8 cellular contexts compared by ENCODE assay signal in genomic region chr10:70478191-70479160, GRCh38. TPM values are rescaled to one million over a fixed set of nuclear protein-coding genes. Genes with fewer than 3 reads are reported as not detected.
A peak's percentile ranks its signal among the peaks of the same experiment; 100 is the strongest.
DNase-seq lines count a peak whose midpoint lies in the region; ATAC-seq and TF ChIP-seq lines count a peak whose summit lies in the region.

Gene PALD1, plus strand, starts transcription at chr10:70478767. Its CDS starts 47,185 bp downstream, at chr10:70525952.

- peak within 1 kb of the TSS in 1 of 2 donors; percentile 33 for H3K4me3 ChIP-seq in CD4-positive, alpha-beta memory T cell (ENCODE audit: low read length in 2 of 2)
- peak within 1 kb of the TSS; percentile 43 for H3K4me3 ChIP-seq in HEK293 (ENCODE audit: low read depth, low read length)
- peak within 1 kb of the TSS; percentile 58 for H3K4me3 ChIP-seq in retinal pigment epithelial cell (ENCODE audit: low read length)

- peak within 1 kb of the TSS; percentile 68 to 95 (median 89) for H3K27ac Mint-ChIP-seq in CD4-positive, alpha-beta memory T cell

- DNase-seq in CD4-positive, alpha-beta memory T cell, result peak in 3 of 5 donors; percentile 17 to 51 (median 22)
- DNase-seq in SK-MEL-5 (ENCODE audit: low read depth, low spot score), result peak; percentile 7
- peak in 40 of 58 donors; percentile 19 to 81 (median 50) for DNase-seq in anterior cingulate cortex (lab: John Stamatoyannopoulos, UW)
- peak in 31 of 51 donors; percentile 11 to 82 (median 48) for DNase-seq in hypothalamus (lab: John Stamatoyannopoulos, UW)
- DNase-seq in retinal pigment epithelial cell (ENCODE audit: low read depth), result no peak

- peaks cover 27 to 58% (median 45%) of the 10 kb centered on the region in 4 donors for H3K4me1 Mint-ChIP-seq in CD4-positive, alpha-beta memory T cell

- no peak within 1 kb of the TSS for H3K27ac ChIP-seq in CD4-positive, alpha-beta memory T cell (ENCODE audit: low read depth, low read length)
- peak within 1 kb of the TSS; percentile 66; the same call in 1 of the 2 replicates for H3K27ac ChIP-seq in HEK293 (ENCODE audit: extremely low read depth, low read depth, low read length)

- H3K27me3 ChIP-seq in CD4-positive, alpha-beta memory T cell (ENCODE audit: insufficient read depth, low read length), result no peaks in the 10 kb centered on the region

- H3K9me3 ChIP-seq in CD4-positive, alpha-beta memory T cell (ENCODE audit: control insufficient read depth in 1 of 2, low read length in 2 of 2), result no peaks in the 10 kb centered on the region
- H3K9me3 ChIP-seq in HEK293 (ENCODE audit: control insufficient read depth, insufficient read depth, low read depth, low read length), result no peaks in the 10 kb centered on the region

- H3K36me3 Mint-ChIP-seq in CD4-positive, alpha-beta memory T cell, result no peaks in the 10 kb centered on the region

- H3K36me3 ChIP-seq in CD4-positive, alpha-beta memory T cell (ENCODE audit: insufficient read depth, low read length), result no peaks in the 10 kb centered on the region
- H3K36me3 ChIP-seq in HEK293 (ENCODE audit: control insufficient read depth in 2 of 2, insufficient read depth in 1 of 2, low read length in 2 of 2), result peaks cover 0 to 16% of the 10 kb centered on the region in 2 experiments; a peak in 1 of 3 replicates

- H3K4me1 ChIP-seq in CD4-positive, alpha-beta memory T cell (ENCODE audit: insufficient read depth, low read length), result peaks cover 50% of the 10 kb centered on the region
- H3K4me1 ChIP-seq in HEK293 (ENCODE audit: control insufficient read depth, insufficient read depth, low read length), result peaks cover 6% of the 10 kb centered on the region

- CTCF ChIA-PET in CD4-positive, alpha-beta memory T cell (lab: Charles Lee; ENCODE audit: partially characterized antibody), result interaction anchor here (0.9 kb wide), 1 partner anchor 18 kb away, joined by 3 read pairs; no protein-coding TSS in a partner anchor
- CTCF ChIA-PET in HEK293 (lab: Yijun Ruan, JAX), result interaction anchor here (1.0 to 4.8 kb wide), 2 partner anchors 12 to 17 kb away, joined by 3 to 20 read pairs; no protein-coding TSS in a partner anchor

- POLR2A ChIA-PET in CD4-positive, alpha-beta memory T cell (lab: Charles Lee; ENCODE audit: partially characterized antibody), result interaction anchor here (1.1 to 2.7 kb wide), 3 partner anchors 74 to 338 kb away, joined by 3 to 11 read pairs (median 3); partner anchors contain the start of genes EIF4EBP2 and PPA1
- POLR2A ChIA-PET in HEK293 (lab: Yijun Ruan, JAX), result interaction anchor here (1.2 to 1.6 kb wide), 3 partner anchors 19 to 332 kb away, joined by 3 to 5 read pairs (median 5); partner anchors contain the start of genes EIF4EBP2 and TYSND1

- peaks cover 1 to 2% of the 10 kb centered on the region in 2 donors for H3K27me3 Mint-ChIP-seq in CD4-positive, alpha-beta memory T cell

- H3K9me3 Mint-ChIP-seq in CD4-positive, alpha-beta memory T cell, result no peaks in the 10 kb centered on the region

- intact Hi-C loops in CD4-positive, alpha-beta memory T cell (cut with micrococcal nuclease), result loop anchor here (5.0 kb wide), 1 partner anchor 76 kb away; the partner anchor contains the start of gene EIF4EBP2

- TF ChIP-seq CTCF in HEK293 (tag by site-specific recombination; IDR thresholded peaks at IDR 0.05) (peak; percentile 60; the same call in 1 of the 2 replicates), retinal pigment epithelial cell (conservative IDR thresholded peaks at IDR 0.05; ENCODE audit: low read depth, low read length) (peak; percentile 15)

- in situ Hi-C loops in SK-MEL-5 (cut with HindIII; ENCODE audit: low pct_unique_long_range_greater_than_20kb, low sequenced_read_pairs), result no loop called here

- H3K4me3 Mint-ChIP-seq in CD4-positive, alpha-beta memory T cell, result peak within 1 kb of the TSS; percentile 79 to 92 (median 80)

- no peak for ATAC-seq in HG02884 (IDR thresholded peaks at IDR 0.05; ENCODE audit: unreplicated experiment)
- no peak for ATAC-seq in GM19324 (IDR thresholded peaks at IDR 0.05; ENCODE audit: low FRiP score, unreplicated experiment)

TF ChIP-seq in HEK293, 187 proteins besides CTCF, POLR2A, EP300 and RAD21 (continues in another document):
- TF ChIP-seq ZNF132 (tag by site-specific recombination; IDR thresholded peaks at IDR 0.05; ENCODE audit: borderline replicate concordance) (no peak), ZNF843 (tag by site-specific recombination; IDR thresholded peaks at IDR 0.05) (no peak), ZNF221 (tag by site-specific recombination; IDR thresholded peaks at IDR 0.05; ENCODE audit: borderline replicate concordance) (no peak), ZEB2 (tag by site-specific recombination; IDR thresholded peaks at IDR 0.05) (0 out of 2 replicates have a peak, but pooled peaks have one; percentile 8), ZNF560 (tag by site-specific recombination; IDR thresholded peaks at IDR 0.05; ENCODE audit: borderline replicate concordance) (no peak), WT1 (tag by site-specific recombination; IDR thresholded peaks at IDR 0.05) (no peak), ZNF555 (tag by site-specific recombination; conservative IDR thresholded peaks at IDR 0.05) (no peak), ZNF146 (tag by site-specific recombination; IDR thresholded peaks at IDR 0.05) (no peak), HOXC10 (CRISPR knock-in tag; IDR thresholded peaks at IDR 0.05) (no peak), ZNF138 (tag by site-specific recombination; IDR thresholded peaks at IDR 0.05; ENCODE audit: borderline replicate concordance) (no peak), ZNF416 (tag by site-specific recombination; IDR thresholded peaks at IDR 0.05) (no peak), ZNF274 (IDR thresholded peaks at IDR 0.05; ENCODE audit: low read length) (no peak), ZNF274 (tag by site-specific recombination; IDR thresholded peaks at IDR 0.05; ENCODE audit: borderline replicate concordance) (no peak)
- TF ChIP-seq, protein P1, sequence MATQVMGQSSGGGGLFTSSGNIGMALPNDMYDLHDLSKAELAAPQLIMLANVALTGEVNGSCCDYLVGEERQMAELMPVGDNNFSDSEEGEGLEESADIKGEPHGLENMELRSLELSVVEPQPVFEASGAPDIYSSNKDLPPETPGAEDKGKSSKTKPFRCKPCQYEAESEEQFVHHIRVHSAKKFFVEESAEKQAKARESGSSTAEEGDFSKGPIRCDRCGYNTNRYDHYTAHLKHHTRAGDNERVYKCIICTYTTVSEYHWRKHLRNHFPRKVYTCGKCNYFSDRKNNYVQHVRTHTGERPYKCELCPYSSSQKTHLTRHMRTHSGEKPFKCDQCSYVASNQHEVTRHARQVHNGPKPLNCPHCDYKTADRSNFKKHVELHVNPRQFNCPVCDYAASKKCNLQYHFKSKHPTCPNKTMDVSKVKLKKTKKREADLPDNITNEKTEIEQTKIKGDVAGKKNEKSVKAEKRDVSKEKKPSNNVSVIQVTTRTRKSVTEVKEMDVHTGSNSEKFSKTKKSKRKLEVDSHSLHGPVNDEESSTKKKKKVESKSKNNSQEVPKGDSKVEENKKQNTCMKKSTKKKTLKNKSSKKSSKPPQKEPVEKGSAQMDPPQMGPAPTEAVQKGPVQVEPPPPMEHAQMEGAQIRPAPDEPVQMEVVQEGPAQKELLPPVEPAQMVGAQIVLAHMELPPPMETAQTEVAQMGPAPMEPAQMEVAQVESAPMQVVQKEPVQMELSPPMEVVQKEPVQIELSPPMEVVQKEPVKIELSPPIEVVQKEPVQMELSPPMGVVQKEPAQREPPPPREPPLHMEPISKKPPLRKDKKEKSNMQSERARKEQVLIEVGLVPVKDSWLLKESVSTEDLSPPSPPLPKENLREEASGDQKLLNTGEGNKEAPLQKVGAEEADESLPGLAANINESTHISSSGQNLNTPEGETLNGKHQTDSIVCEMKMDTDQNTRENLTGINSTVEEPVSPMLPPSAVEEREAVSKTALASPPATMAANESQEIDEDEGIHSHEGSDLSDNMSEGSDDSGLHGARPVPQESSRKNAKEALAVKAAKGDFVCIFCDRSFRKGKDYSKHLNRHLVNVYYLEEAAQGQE (tag by site-specific recombination; IDR thresholded peaks at IDR 0.05), result no peak
- TF ChIP-seq, protein P2, sequence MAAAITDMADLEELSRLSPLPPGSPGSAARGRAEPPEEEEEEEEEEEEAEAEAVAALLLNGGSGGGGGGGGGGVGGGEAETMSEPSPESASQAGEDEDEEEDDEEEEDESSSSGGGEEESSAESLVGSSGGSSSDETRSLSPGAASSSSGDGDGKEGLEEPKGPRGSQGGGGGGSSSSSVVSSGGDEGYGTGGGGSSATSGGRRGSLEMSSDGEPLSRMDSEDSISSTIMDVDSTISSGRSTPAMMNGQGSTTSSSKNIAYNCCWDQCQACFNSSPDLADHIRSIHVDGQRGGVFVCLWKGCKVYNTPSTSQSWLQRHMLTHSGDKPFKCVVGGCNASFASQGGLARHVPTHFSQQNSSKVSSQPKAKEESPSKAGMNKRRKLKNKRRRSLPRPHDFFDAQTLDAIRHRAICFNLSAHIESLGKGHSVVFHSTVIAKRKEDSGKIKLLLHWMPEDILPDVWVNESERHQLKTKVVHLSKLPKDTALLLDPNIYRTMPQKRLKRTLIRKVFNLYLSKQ (tag by site-specific recombination; IDR thresholded peaks at IDR 0.05; ENCODE audit: borderline replicate concordance), result no peak
- TF ChIP-seq, protein P3, sequence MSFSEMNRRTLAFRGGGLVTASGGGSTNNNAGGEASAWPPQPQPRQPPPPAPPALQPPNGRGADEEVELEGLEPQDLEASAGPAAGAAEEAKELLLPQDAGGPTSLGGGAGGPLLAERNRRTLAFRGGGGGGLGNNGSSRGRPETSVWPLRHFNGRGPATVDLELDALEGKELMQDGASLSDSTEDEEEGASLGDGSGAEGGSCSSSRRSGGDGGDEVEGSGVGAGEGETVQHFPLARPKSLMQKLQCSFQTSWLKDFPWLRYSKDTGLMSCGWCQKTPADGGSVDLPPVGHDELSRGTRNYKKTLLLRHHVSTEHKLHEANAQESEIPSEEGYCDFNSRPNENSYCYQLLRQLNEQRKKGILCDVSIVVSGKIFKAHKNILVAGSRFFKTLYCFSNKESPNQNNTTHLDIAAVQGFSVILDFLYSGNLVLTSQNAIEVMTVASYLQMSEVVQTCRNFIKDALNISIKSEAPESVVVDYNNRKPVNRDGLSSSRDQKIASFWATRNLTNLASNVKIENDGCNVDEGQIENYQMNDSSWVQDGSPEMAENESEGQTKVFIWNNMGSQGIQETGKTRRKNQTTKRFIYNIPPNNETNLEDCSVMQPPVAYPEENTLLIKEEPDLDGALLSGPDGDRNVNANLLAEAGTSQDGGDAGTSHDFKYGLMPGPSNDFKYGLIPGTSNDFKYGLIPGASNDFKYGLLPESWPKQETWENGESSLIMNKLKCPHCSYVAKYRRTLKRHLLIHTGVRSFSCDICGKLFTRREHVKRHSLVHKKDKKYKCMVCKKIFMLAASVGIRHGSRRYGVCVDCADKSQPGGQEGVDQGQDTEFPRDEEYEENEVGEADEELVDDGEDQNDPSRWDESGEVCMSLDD (tag by site-specific recombination; IDR thresholded peaks at IDR 0.05), result peak; percentile 55

RNA-seq across cellular contexts. Expression of gene PALD1, which starts in this region (rescaled TPM):
- not detected for total RNA-seq in CD4-positive, alpha-beta memory T cell
- not detected for polyA plus RNA-seq in CD4-positive, alpha-beta memory T cell
- 1.8 and 2.0 TPM in 2 replicates for total RNA-seq in SK-MEL-5 (2014; rRNA removed; shearing (Covaris generic))
- polyA plus RNA-seq in SK-MEL-5 (2015; cell fraction: cytosol; rRNA removed), result 1.9 and 3.0 TPM in 2 replicates
- polyA plus RNA-seq in SK-MEL-5 (2015; cell fraction: nucleus; rRNA removed), result 4.3 and 6.6 TPM in 2 replicates

Comparison
In these comparisons a context has a peak if more than half of its experiments do, and no peak if none do; other contexts are left out.
1. Peak in DNase-seq in CD4-positive, alpha-beta memory T cell; RNA of the gene not detected or under 1 TPM.